1 cellular context compared by ENCODE assay signal in genomic region chr10:112815238-112816032, GRCh38.
TF ChIP-seq lines count a peak whose summit lies in the region.

No MANE protein-coding gene starts in this region.

TF ChIP-seq in HepG2, 621 proteins besides CTCF, POLR2A, EP300 and RAD21 (continued from another document and continues in another):
- no peak for TF ChIP-seq ZNF773 (CRISPR knock-in tag; IDR thresholded peaks at IDR 0.05; ENCODE audit: borderline replicate concordance)
- TF ChIP-seq GMEB1 (CRISPR knock-in tag; IDR thresholded peaks at IDR 0.05; ENCODE audit: borderline replicate concordance): no peak
- 0 out of 2 replicates have a peak, but pooled peaks have one; percentile 16 for TF ChIP-seq FOSL1 (CRISPR knock-in tag; IDR thresholded peaks at IDR 0.05; ENCODE audit: borderline replicate concordance)
- TF ChIP-seq, protein P1, sequence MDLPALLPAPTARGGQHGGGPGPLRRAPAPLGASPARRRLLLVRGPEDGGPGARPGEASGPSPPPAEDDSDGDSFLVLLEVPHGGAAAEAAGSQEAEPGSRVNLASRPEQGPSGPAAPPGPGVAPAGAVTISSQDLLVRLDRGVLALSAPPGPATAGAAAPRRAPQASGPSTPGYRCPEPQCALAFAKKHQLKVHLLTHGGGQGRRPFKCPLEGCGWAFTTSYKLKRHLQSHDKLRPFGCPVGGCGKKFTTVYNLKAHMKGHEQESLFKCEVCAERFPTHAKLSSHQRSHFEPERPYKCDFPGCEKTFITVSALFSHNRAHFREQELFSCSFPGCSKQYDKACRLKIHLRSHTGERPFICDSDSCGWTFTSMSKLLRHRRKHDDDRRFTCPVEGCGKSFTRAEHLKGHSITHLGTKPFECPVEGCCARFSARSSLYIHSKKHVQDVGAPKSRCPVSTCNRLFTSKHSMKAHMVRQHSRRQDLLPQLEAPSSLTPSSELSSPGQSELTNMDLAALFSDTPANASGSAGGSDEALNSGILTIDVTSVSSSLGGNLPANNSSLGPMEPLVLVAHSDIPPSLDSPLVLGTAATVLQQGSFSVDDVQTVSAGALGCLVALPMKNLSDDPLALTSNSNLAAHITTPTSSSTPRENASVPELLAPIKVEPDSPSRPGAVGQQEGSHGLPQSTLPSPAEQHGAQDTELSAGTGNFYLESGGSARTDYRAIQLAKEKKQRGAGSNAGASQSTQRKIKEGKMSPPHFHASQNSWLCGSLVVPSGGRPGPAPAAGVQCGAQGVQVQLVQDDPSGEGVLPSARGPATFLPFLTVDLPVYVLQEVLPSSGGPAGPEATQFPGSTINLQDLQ (CRISPR knock-in tag; IDR thresholded peaks at IDR 0.05): no peak
- TF ChIP-seq, protein P2, sequence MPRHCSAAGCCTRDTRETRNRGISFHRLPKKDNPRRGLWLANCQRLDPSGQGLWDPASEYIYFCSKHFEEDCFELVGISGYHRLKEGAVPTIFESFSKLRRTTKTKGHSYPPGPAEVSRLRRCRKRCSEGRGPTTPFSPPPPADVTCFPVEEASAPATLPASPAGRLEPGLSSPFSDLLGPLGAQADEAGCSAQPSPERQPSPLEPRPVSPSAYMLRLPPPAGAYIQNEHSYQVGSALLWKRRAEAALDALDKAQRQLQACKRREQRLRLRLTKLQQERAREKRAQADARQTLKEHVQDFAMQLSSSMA (CRISPR knock-in tag; IDR thresholded peaks at IDR 0.05): no peak
- TF ChIP-seq GATAD2A (CRISPR knock-in tag; IDR thresholded peaks at IDR 0.05): peak; percentile 17; the same call in 1 of the 2 replicates
- TF ChIP-seq CEBPG (CRISPR knock-in tag; IDR thresholded peaks at IDR 0.05): 0 out of 2 replicates have a peak, but pooled peaks have one; percentile 22
- no peak for TF ChIP-seq ZMYM3 (CRISPR knock-in tag; IDR thresholded peaks at IDR 0.05)
- TF ChIP-seq ZNF20 (CRISPR knock-in tag; IDR thresholded peaks at IDR 0.05): no peak
- TF ChIP-seq, protein P3, sequence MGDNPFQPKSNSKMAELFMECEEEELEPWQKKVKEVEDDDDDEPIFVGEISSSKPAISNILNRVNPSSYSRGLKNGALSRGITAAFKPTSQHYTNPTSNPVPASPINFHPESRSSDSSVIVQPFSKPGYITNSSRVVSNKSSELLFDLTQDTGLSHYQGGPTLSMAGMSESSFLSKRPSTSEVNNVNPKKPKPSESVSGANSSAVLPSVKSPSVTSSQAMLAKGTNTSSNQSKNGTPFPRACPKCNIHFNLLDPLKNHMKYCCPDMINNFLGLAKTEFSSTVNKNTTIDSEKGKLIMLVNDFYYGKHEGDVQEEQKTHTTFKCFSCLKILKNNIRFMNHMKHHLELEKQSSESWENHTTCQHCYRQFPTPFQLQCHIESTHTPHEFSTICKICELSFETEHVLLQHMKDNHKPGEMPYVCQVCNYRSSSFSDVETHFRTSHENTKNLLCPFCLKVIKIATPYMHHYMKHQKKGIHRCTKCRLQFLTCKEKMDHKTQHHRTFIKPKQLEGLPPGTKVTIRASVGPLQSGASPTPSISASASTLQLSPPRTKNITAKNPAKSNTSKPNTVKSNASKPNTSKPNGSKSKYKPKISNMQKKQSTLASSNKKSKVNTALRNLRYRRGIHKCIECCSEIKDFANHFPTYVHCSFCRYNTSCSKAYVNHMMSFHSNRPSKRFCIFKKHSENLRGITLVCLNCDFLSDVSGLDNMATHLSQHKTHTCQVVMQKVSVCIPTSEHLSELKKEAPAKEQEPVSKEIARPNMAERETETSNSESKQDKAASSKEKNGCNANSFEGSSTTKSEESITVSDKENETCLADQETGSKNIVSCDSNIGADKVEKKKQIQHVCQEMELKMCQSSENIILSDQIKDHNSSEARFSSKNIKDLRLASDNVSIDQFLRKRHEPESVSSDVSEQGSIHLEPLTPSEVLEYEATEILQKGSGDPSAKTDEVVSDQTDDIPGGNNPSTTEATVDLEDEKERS (CRISPR knock-in tag; IDR thresholded peaks at IDR 0.05): no peak
- TF ChIP-seq ZNF383 (CRISPR knock-in tag; IDR thresholded peaks at IDR 0.05; ENCODE audit: borderline replicate concordance): no peak
- TF ChIP-seq, protein P4, sequence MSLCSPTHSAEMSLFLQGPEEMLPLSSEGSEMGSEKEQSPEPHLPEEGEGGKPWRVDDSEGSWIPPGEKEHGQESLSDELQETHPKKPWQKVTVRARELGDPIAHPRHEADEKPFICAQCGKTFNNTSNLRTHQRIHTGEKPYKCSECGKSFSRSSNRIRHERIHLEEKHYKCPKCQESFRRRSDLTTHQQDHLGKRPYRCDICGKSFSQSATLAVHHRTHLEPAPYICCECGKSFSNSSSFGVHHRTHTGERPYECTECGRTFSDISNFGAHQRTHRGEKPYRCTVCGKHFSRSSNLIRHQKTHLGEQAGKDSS (CRISPR knock-in tag; IDR thresholded peaks at IDR 0.05; ENCODE audit: borderline replicate concordance, low read depth): no peak
- TF ChIP-seq CCAR2 (optimal IDR thresholded peaks at IDR 0.05; ENCODE audit: low read depth, low read length): no peak
- TF ChIP-seq MEIS1 (CRISPR knock-in tag; IDR thresholded peaks at IDR 0.05; ENCODE audit: borderline replicate concordance): no peak
- TF ChIP-seq MTA3 (CRISPR knock-in tag; IDR thresholded peaks at IDR 0.05): no peak
- no peak for TF ChIP-seq HNRNPK (IDR thresholded peaks at IDR 0.05; ENCODE audit: low read depth, low read length, poor library complexity, severe bottlenecking)
- no peak for TF ChIP-seq ZNF235 (CRISPR knock-in tag; IDR thresholded peaks at IDR 0.05; ENCODE audit: borderline replicate concordance)
- TF ChIP-seq U2AF2 (IDR thresholded peaks at IDR 0.05; ENCODE audit: low read depth, low read length): no peak
- peak; percentile 65 for TF ChIP-seq RARA (CRISPR knock-in tag; IDR thresholded peaks at IDR 0.05)
- no peak for TF ChIP-seq POGZ (CRISPR knock-in tag; IDR thresholded peaks at IDR 0.05)
- TF ChIP-seq, protein P5, sequence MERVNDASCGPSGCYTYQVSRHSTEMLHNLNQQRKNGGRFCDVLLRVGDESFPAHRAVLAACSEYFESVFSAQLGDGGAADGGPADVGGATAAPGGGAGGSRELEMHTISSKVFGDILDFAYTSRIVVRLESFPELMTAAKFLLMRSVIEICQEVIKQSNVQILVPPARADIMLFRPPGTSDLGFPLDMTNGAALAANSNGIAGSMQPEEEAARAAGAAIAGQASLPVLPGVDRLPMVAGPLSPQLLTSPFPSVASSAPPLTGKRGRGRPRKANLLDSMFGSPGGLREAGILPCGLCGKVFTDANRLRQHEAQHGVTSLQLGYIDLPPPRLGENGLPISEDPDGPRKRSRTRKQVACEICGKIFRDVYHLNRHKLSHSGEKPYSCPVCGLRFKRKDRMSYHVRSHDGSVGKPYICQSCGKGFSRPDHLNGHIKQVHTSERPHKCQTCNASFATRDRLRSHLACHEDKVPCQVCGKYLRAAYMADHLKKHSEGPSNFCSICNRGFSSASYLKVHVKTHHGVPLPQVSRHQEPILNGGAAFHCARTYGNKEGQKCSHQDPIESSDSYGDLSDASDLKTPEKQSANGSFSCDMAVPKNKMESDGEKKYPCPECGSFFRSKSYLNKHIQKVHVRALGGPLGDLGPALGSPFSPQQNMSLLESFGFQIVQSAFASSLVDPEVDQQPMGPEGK (CRISPR knock-in tag; IDR thresholded peaks at IDR 0.05): no peak
- no peak for TF ChIP-seq NBN (conservative IDR thresholded peaks at IDR 0.05)
- TF ChIP-seq, protein P6, sequence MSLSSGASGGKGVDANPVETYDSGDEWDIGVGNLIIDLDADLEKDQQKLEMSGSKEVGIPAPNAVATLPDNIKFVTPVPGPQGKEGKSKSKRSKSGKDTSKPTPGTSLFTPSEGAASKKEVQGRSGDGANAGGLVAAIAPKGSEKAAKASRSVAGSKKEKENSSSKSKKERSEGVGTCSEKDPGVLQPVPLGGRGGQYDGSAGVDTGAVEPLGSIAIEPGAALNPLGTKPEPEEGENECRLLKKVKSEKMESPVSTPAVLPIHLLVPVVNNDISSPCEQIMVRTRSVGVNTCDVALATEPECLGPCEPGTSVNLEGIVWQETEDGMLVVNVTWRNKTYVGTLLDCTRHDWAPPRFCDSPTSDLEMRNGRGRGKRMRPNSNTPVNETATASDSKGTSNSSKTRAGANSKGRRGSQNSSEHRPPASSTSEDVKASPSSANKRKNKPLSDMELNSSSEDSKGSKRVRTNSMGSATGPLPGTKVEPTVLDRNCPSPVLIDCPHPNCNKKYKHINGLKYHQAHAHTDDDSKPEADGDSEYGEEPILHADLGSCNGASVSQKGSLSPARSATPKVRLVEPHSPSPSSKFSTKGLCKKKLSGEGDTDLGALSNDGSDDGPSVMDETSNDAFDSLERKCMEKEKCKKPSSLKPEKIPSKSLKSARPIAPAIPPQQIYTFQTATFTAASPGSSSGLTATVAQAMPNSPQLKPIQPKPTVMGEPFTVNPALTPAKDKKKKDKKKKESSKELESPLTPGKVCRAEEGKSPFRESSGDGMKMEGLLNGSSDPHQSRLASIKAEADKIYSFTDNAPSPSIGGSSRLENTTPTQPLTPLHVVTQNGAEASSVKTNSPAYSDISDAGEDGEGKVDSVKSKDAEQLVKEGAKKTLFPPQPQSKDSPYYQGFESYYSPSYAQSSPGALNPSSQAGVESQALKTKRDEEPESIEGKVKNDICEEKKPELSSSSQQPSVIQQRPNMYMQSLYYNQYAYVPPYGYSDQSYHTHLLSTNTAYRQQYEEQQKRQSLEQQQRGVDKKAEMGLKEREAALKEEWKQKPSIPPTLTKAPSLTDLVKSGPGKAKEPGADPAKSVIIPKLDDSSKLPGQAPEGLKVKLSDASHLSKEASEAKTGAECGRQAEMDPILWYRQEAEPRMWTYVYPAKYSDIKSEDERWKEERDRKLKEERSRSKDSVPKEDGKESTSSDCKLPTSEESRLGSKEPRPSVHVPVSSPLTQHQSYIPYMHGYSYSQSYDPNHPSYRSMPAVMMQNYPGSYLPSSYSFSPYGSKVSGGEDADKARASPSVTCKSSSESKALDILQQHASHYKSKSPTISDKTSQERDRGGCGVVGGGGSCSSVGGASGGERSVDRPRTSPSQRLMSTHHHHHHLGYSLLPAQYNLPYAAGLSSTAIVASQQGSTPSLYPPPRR (CRISPR knock-in tag; IDR thresholded peaks at IDR 0.05; ENCODE audit: borderline replicate concordance): peak; percentile 42; the same call in 1 of the 2 replicates
- no peak for TF ChIP-seq ZNF431 (CRISPR knock-in tag; IDR thresholded peaks at IDR 0.05; ENCODE audit: borderline replicate concordance, low read depth)
- no peak for TF ChIP-seq ATF1 (CRISPR knock-in tag; IDR thresholded peaks at IDR 0.05)
- TF ChIP-seq GLI4 (CRISPR knock-in tag; IDR thresholded peaks at IDR 0.05; ENCODE audit: borderline replicate concordance): no peak
- TF ChIP-seq, protein P7, sequence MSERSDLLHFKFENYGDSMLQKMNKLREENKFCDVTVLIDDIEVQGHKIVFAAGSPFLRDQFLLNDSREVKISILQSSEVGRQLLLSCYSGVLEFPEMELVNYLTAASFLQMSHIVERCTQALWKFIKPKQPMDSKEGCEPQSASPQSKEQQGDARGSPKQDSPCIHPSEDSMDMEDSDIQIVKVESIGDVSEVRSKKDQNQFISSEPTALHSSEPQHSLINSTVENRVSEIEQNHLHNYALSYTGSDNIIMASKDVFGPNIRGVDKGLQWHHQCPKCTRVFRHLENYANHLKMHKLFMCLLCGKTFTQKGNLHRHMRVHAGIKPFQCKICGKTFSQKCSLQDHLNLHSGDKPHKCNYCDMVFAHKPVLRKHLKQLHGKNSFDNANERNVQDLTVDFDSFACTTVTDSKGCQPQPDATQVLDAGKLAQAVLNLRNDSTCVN (CRISPR knock-in tag; IDR thresholded peaks at IDR 0.05; ENCODE audit: borderline replicate concordance): no peak
- no peak for TF ChIP-seq RAD51 (IDR thresholded peaks at IDR 0.05; ENCODE audit: borderline replicate concordance)
- TF ChIP-seq FOXA1 (IDR thresholded peaks at IDR 0.05): no peak
- TF ChIP-seq FOXA1 (CRISPR knock-in tag; IDR thresholded peaks at IDR 0.05): no peak
- TF ChIP-seq, protein P8, sequence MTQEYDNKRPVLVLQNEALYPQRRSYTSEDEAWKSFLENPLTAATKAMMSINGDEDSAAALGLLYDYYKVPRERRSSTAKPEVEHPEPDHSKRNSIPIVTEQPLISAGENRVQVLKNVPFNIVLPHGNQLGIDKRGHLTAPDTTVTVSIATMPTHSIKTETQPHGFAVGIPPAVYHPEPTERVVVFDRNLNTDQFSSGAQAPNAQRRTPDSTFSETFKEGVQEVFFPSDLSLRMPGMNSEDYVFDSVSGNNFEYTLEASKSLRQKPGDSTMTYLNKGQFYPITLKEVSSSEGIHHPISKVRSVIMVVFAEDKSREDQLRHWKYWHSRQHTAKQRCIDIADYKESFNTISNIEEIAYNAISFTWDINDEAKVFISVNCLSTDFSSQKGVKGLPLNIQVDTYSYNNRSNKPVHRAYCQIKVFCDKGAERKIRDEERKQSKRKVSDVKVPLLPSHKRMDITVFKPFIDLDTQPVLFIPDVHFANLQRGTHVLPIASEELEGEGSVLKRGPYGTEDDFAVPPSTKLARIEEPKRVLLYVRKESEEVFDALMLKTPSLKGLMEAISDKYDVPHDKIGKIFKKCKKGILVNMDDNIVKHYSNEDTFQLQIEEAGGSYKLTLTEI (CRISPR knock-in tag; conservative IDR thresholded peaks at IDR 0.05): no peak
- no peak for TF ChIP-seq ZBTB7B (CRISPR knock-in tag; IDR thresholded peaks at IDR 0.05)
